In the genomic region with DNA sequence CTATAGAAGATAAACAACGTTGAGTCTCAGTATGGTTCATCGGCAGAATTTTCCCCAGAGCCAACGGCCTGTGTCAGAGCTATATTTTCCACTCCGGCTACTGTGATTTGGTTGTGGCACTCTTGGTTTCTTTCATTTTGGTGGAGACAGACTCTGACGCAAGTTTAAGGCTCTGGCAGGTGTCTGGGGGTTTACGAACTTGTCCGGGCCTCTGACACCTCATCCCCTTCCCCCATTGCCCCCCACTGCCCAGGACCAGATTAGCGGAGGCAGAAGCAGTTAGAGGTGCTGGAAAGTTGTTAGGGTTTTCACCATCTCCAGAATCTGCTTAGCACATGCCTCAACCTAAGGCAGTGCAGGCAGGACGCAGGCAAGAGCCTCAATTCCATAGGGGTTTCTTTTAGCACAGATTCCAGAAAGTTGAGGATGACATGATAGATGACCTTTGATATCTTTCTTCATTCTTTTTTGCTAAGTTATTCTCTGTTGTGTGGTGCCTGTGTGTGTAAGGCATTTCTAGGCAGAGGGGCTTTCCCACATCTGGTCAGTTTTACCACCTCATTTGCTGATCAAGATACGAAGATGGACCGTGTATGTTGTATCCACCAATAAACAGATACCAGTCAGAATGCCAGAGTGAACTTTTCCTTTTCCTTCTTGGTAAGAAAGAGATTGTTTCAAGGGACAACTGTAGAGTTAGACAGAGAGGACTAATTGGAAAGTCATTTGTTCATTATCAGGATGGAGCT, we compare ENCODE assay signal across 15 cellular contexts. TPM values are rescaled to one million over a fixed set of nuclear protein-coding genes. Genes with fewer than 3 reads are reported as not detected.
DNase-seq lines count a peak whose midpoint lies in the region; ATAC-seq and TF ChIP-seq lines count a peak whose summit lies in the region.
"Had no signal": no experiment of that assay in that cellular context is flagged by ENCODE, and none has a peak within 500 bp of the region (broad histone marks: within the 10 kb centered on the region; RNA-seq: fewer than 3 reads in every experiment).

No MANE protein-coding gene starts in this region.

- no peaks in the 10 kb centered on the region for H3K27me3 Mint-ChIP-seq in CD4-positive, alpha-beta T cell
- no peaks in the 10 kb centered on the region for H3K27me3 Mint-ChIP-seq in activated naive CD8-positive, alpha-beta T cell
- peaks cover 98% of the 10 kb centered on the region for H3K27me3 Mint-ChIP-seq in Calu3 (ENCODE audit: unreplicated experiment)

- intact Hi-C loops in CD4-positive, alpha-beta T cell (cut with DNase I, micrococcal nuclease) = no loop called here
- intact Hi-C loops in Calu3 (cut with micrococcal nuclease; ENCODE audit: unreplicated experiment) = no loop called here

- H3K27me3 ChIP-seq in CD4-positive, alpha-beta T cell (ENCODE audit: control insufficient read depth, insufficient read depth, low read length) = no peaks in the 10 kb centered on the region
- H3K27me3 ChIP-seq: MG63, neural progenitor cell, right lobe of liver had no signal

- ATAC-seq in CD4-positive, alpha-beta T cell (ENCODE audit: poor library complexity) = no peak
- ATAC-seq in GM18520 (IDR thresholded peaks at IDR 0.05; ENCODE audit: unreplicated experiment) = peak; percentile 25
- peak; percentile 34 for ATAC-seq in HG03066 (IDR thresholded peaks at IDR 0.05; ENCODE audit: low read depth, unreplicated experiment)
- no peak for ATAC-seq in GM19397 (IDR thresholded peaks at IDR 0.05; ENCODE audit: unreplicated experiment)
- no peak for ATAC-seq in HG02610 (IDR thresholded peaks at IDR 0.05; ENCODE audit: unreplicated experiment)
- ATAC-seq: right lobe of liver had no signal

- H3K9me3 Mint-ChIP-seq in CD4-positive, alpha-beta T cell = no peaks in the 10 kb centered on the region
- no peaks in the 10 kb centered on the region for H3K9me3 Mint-ChIP-seq in activated naive CD8-positive, alpha-beta T cell (ENCODE audit: low read depth)
- no peaks in the 10 kb centered on the region for H3K9me3 Mint-ChIP-seq in Calu3 (ENCODE audit: low read depth, unreplicated experiment)
- H3K9me3 Mint-ChIP-seq: neural progenitor cell had no signal

- peak overlapping the region; percentile 22 for H3K4me3 Mint-ChIP-seq in CD4-positive, alpha-beta T cell
- peak overlapping the region; percentile 48 for H3K4me3 Mint-ChIP-seq in activated naive CD8-positive, alpha-beta T cell
- no peak overlapping the region for H3K4me3 Mint-ChIP-seq in Calu3 (ENCODE audit: low read depth, unreplicated experiment)
- H3K4me3 Mint-ChIP-seq: neural progenitor cell had no signal

- peak overlapping the region; percentile 45 for H3K27ac Mint-ChIP-seq in CD4-positive, alpha-beta T cell
- peak overlapping the region; percentile 82 for H3K27ac Mint-ChIP-seq in activated naive CD8-positive, alpha-beta T cell
- no peak overlapping the region for H3K27ac Mint-ChIP-seq in Calu3 (ENCODE audit: unreplicated experiment)
- H3K27ac Mint-ChIP-seq: neural progenitor cell had no signal

- H3K36me3 Mint-ChIP-seq in CD4-positive, alpha-beta T cell (ENCODE audit: low read depth) = no peaks in the 10 kb centered on the region
- peaks cover 5% of the 10 kb centered on the region for H3K36me3 Mint-ChIP-seq in activated naive CD8-positive, alpha-beta T cell
- H3K36me3 Mint-ChIP-seq in Calu3 (ENCODE audit: insufficient read depth, unreplicated experiment) = no peaks in the 10 kb centered on the region
- H3K36me3 Mint-ChIP-seq: neural progenitor cell had no signal

- no peaks in the 10 kb centered on the region for H3K9me3 ChIP-seq in CD4-positive, alpha-beta T cell (ENCODE audit: control insufficient read depth, low read length)
- H3K9me3 ChIP-seq: MG63, right lobe of liver had no signal

- H3K27ac ChIP-seq in CD4-positive, alpha-beta T cell (ENCODE audit: low read depth, low read length) = no peak overlapping the region
- H3K27ac ChIP-seq: neural progenitor cell, right lobe of liver had no signal

- POLR2A ChIA-PET in CD4-positive, alpha-beta T cell (lab: Charles Lee) = interaction anchor here (0.6 to 1.2 kb wide), 3 partner anchors 16 to 23 kb away, joined by 3 to 7 read pairs (median 3); no protein-coding TSS in a partner anchor

- no peak for DNase-seq in CD4-positive, alpha-beta T cell
- DNase-seq in Calu3 (no peak), SKM-1 treated with dmso at 0.1 percent for 144 hours (lab: John Stamatoyannopoulos, UW; ENCODE audit: unreplicated experiment) (no peak)
- DNase-seq: activated CD4-positive, CD25-positive, alpha-beta regulatory T cell treated with anti-CD3 and anti-CD28 coated beads, Interleukin-2, amount 50 U/mL, for 72 hours; activated effector memory CD4-positive, alpha-beta T cell treated with Interleukin-2 at 50 U/mL for 16 hours; effector CD4-positive, alpha-beta T cell; MG63; right lobe of liver; stimulated activated CD4-positive, alpha-beta T cell treated with anti-CD3 and anti-CD28 coated beads, Interleukin-4, amount 100 ng/mL, for 1 hour had no signal

- TF ChIP-seq CTCF in CD4-positive, alpha-beta T cell (IDR thresholded peaks at IDR 0.05) = no peak
- no peak for TF ChIP-seq CTCF in Calu3 (IDR thresholded peaks at IDR 0.05; ENCODE audit: unreplicated experiment)

- CTCF ChIA-PET in CD4-positive, alpha-beta T cell (lab: Charles Lee) = no interaction called here
- CTCF ChIA-PET in Calu3 (lab: Charles Lee) = no interaction called here

- BruUV-seq in Calu3 (replicated peaks; lab: Mats Ljungman, UMichigan) = no TSS peak

- H3K4me1 Mint-ChIP-seq in CD4-positive, alpha-beta T cell (ENCODE audit: low read depth) = peaks cover 74% of the 10 kb centered on the region
- H3K4me1 Mint-ChIP-seq in activated naive CD8-positive, alpha-beta T cell (ENCODE audit: low read depth) = peaks cover 79% of the 10 kb centered on the region
- H3K4me1 Mint-ChIP-seq in Calu3 (ENCODE audit: low read depth, unreplicated experiment) = no peaks in the 10 kb centered on the region
- H3K4me1 Mint-ChIP-seq: neural progenitor cell had no signal

RNA-seq across cellular contexts. Expression of gene IL10, which starts 18.4 kb away (rescaled TPM):
- under 1 TPM; 0.27 to 0.87 TPM for total RNA-seq in CD4-positive, alpha-beta T cell
- total RNA-seq in Calu3 (2022) = not detected in 2 replicates

RNA-seq across cellular contexts. Expression of gene IL19, which starts 20.1 kb away (rescaled TPM):
- not detected for total RNA-seq in CD4-positive, alpha-beta T cell
- not detected in 2 replicates for total RNA-seq in Calu3 (2022)
- total RNA-seq: right lobe of liver had no signal

Comparison
In these comparisons a context has a peak if more than half of its experiments do, and no peak if none do; other contexts are left out.
1. ATAC-seq: peak in GM18520 (single experiment) and HG03066 (single experiment); none in CD4-positive, alpha-beta T cell (single experiment), GM19397 (single experiment) and HG02610 (single experiment).